In the genomic region with DNA sequence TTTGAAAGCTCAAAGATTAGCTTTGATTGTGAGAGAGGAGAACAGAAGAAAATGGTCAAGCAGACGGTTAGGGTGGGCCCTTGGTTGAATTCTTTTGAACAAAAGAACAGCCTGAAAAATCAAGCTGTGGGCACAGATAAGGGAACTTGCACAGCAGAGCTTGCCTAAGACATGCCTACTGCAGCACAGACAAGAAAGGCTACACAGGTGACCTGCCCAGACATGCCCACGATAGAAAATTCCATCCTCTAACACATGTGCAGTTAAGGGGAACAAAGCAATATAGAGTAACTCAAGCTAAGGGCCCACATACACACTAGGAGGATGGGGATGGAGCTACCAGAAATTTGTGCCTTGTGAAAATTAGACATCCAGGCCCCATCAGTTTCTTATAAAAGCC, we compare ENCODE assay signal across 16 cellular contexts.
A peak's percentile ranks its signal among the peaks of the same experiment; 100 is the strongest.
DNase-seq lines count a peak whose midpoint lies in the region; ATAC-seq and TF ChIP-seq lines count a peak whose summit lies in the region.
"Had no signal": no experiment of that assay in that cellular context is flagged by ENCODE, and none has a peak within 500 bp of the region (broad histone marks: within the 10 kb centered on the region; RNA-seq: fewer than 3 reads in every experiment).

No MANE protein-coding gene starts in this region.

- H3K4me2 ChIP-seq in neuronal stem cell (ENCODE audit: insufficient read depth, low read length, poor library complexity, severe bottlenecking) = no peak overlapping the region

- peak overlapping the region; percentile 54 for H2AFZ ChIP-seq in neuronal stem cell (ENCODE audit: low read length)

- H2BK12ac ChIP-seq in neuronal stem cell (ENCODE audit: low read length) = no peak overlapping the region

- H3K14ac ChIP-seq in neuronal stem cell (ENCODE audit: low read length) = no peak overlapping the region

- intact Hi-C loops in mucosa of descending colon (cut with DNase I, micrococcal nuclease) = no loop called here

- WGBS in neuronal stem cell (ENCODE audit: extremely low coverage in 2 of 2, insufficient read length in 2 of 2, insufficient replicate concordance in 1 of 2), 2 donors = no CpG with 5 or more reads among the region's 2 CpGs

- no peak overlapping the region for H2BK15ac ChIP-seq in neuronal stem cell (ENCODE audit: low read length)

- no peaks in the 10 kb centered on the region for H3K4me1 ChIP-seq in neuronal stem cell (ENCODE audit: control insufficient read depth in 2 of 2, insufficient read depth in 1 of 2, low read depth in 1 of 2, low read length in 2 of 2)
- H3K4me1 ChIP-seq in mucosa of descending colon (ENCODE audit: low read depth) = no peaks in the 10 kb centered on the region
- H3K4me1 ChIP-seq: tibial artery had no signal

- H2BK120ac ChIP-seq in neuronal stem cell (ENCODE audit: low read depth, low read length) = no peak overlapping the region

- H3K9ac ChIP-seq in neuronal stem cell (ENCODE audit: low read depth, low read length, poor library complexity) = no peak overlapping the region

- H2AK5ac ChIP-seq in neuronal stem cell (ENCODE audit: low read depth, low read length) = no peak overlapping the region

- peak; percentile 24 for DNase-seq in DMS 273 (lab: John Stamatoyannopoulos, UW; ENCODE audit: unreplicated experiment)
- no peak for DNase-seq in DMS 273 treated with DMSO at 0.1 percent for 48 hours (lab: John Stamatoyannopoulos, UW)
- peak in 39 of 76 experiments; percentile 2 to 83 (median 29) for DNase-seq in HUDEP-2 (lab: John Stamatoyannopoulos, UW; ENCODE audit: unreplicated experiment in 76 of 76)
- peak; percentile 27 for DNase-seq in WERI-Rb-1
- DNase-seq in neuronal stem cell (ENCODE audit: low spot score) = no peak
- no peak for DNase-seq in mucosa of descending colon
- no peak for DNase-seq in AML-193 (lab: John Stamatoyannopoulos, UW)
- DNase-seq in COLO829 (ENCODE audit: low spot score) = no peak
- DNase-seq: 8988T; activated CD4-positive, alpha-beta T cell treated with anti-CD3 and anti-CD28 coated beads for 36 hours; DMS79 treated with DMSO at 0.1 percent for 48 hours; HCEC 1CT; hypothalamus; NCI-H2029; tibial artery had no signal

- H3K27ac ChIP-seq in WERI-Rb-1 = peak overlapping the region; percentile 55
- H3K27ac ChIP-seq in neuronal stem cell (replicated peaks; ENCODE audit: low read length) = no peak overlapping the region
- H3K27ac ChIP-seq: tibial artery had no signal

- no peak overlapping the region for H3K18ac ChIP-seq in neuronal stem cell (ENCODE audit: low read length)

- no peak overlapping the region for H3K4ac ChIP-seq in neuronal stem cell (ENCODE audit: low read length)

- H3K23ac ChIP-seq in neuronal stem cell (ENCODE audit: low read depth, low read length, poor library complexity) = no peak overlapping the region

- no peak overlapping the region for H4K91ac ChIP-seq in neuronal stem cell (ENCODE audit: low read depth, low read length, poor library complexity)

- H3K27me3 ChIP-seq in WERI-Rb-1 (ENCODE audit: insufficient read depth, low read depth, severe bottlenecking) (no peaks in the 10 kb centered on the region), neuronal stem cell (ENCODE audit: control insufficient read depth in 3 of 3, insufficient read depth in 3 of 3, low read depth in 1 of 3, low read length in 3 of 3) (no peaks in the 10 kb centered on the region)
- H3K27me3 ChIP-seq: tibial artery had no signal

- H3K9me3 ChIP-seq in WERI-Rb-1 (ENCODE audit: severe bottlenecking) (no peaks in the 10 kb centered on the region), neuronal stem cell (replicated peaks in 1 of 2; ENCODE audit: control insufficient read depth in 2 of 2, insufficient read depth in 1 of 2, low read depth in 1 of 2, low read length in 2 of 2) (no peaks in the 10 kb centered on the region), mucosa of descending colon (no peaks in the 10 kb centered on the region)
- H3K9me3 ChIP-seq: tibial artery had no signal

- no peak overlapping the region for H2BK5ac ChIP-seq in neuronal stem cell (ENCODE audit: low read length)

- no peak overlapping the region for H3K4me3 ChIP-seq in WERI-Rb-1 (ENCODE audit: low read depth, low read length)
- no peak overlapping the region for H3K4me3 ChIP-seq in neuronal stem cell (ENCODE audit: low read length in 2 of 2)
- no peak overlapping the region for H3K4me3 ChIP-seq in mucosa of descending colon
- H3K4me3 ChIP-seq: tibial artery had no signal

- TF ChIP-seq CTCF in WERI-Rb-1 (IDR thresholded peaks at IDR 0.05; ENCODE audit: low read depth, low read length) (no peak), mucosa of descending colon (IDR thresholded peaks at IDR 0.05) (no peak)

- no peaks in the 10 kb centered on the region for H3K79me1 ChIP-seq in neuronal stem cell (ENCODE audit: low read depth, low read length)

- H4K8ac ChIP-seq in neuronal stem cell (ENCODE audit: low read depth, low read length) = no peak overlapping the region

- H3K36me3 ChIP-seq in WERI-Rb-1 (no peaks in the 10 kb centered on the region), neuronal stem cell (replicated peaks in 1 of 2; ENCODE audit: control insufficient read depth in 2 of 2, insufficient read depth in 2 of 2, low read length in 2 of 2) (no peaks in the 10 kb centered on the region), mucosa of descending colon (ENCODE audit: low read depth) (no peaks in the 10 kb centered on the region)
- H3K36me3 ChIP-seq: tibial artery had no signal

- no peak for ATAC-seq in mucosa of descending colon
- ATAC-seq: activated CD4-positive, alpha-beta T cell treated with anti-CD3 and anti-CD28 coated beads for 36 hours; Right ventricle myocardium inferior had no signal

Comparison
In these comparisons a context has a peak if more than half of its experiments do, and no peak if none do; other contexts are left out.
1. DNase-seq: peak in DMS 273 (single experiment), HUDEP-2 (39 of 76) and WERI-Rb-1 (single experiment); none in DMS 273 treated with DMSO at 0.1 percent for 48 hours (single experiment), neuronal stem cell (single experiment), mucosa of descending colon (0 of 3), AML-193 (0 of 2) and COLO829 (single experiment).